ENCODE assay signal across 20 cellular contexts in genomic region chr22:44942979-44943700, GRCh38.
DNase-seq lines count a peak whose midpoint lies in the region; ATAC-seq and TF ChIP-seq lines count a peak whose summit lies in the region.
"Had no signal": no experiment of that assay in that cellular context is flagged by ENCODE, and none has a peak within 500 bp of the region (broad histone marks: within the 10 kb centered on the region; RNA-seq: fewer than 3 reads in every experiment).

No MANE protein-coding gene starts in this region.

- H3K27me3 Mint-ChIP-seq in brain: no peaks in the 10 kb centered on the region

- ATAC-seq in Right ventricle myocardium inferior (no peak), right cardiac atrium (no peak), HG03469 (IDR thresholded peaks at IDR 0.05; ENCODE audit: unreplicated experiment) (no peak)
- ATAC-seq: A549; CD8-positive, alpha-beta T cell had no signal

- DNase-seq in Right ventricle myocardium inferior (ENCODE audit: missing footprints) (peak; percentile 48), right cardiac atrium (no peak), left kidney (ENCODE audit: low read depth, low spot score) (peak; percentile 42), neuronal stem cell (ENCODE audit: low spot score) (no peak), T1000 (lab: John Stamatoyannopoulos, UW) (no peak), SK-N-DZ (ENCODE audit: low spot score) (no peak)
- DNase-seq: AML-193; Caco-2; Calu3; CD4-positive, alpha-beta T cell; CD8-positive, alpha-beta T cell; DMS79 treated with DMSO at 0.1 percent for 48 hours; GF-D8 had no signal

- no peak for TF ChIP-seq CTCF in brain (conservative IDR thresholded peaks at IDR 0.05)

- peaks cover 35% of the 10 kb centered on the region for H3K79me1 ChIP-seq in neuronal stem cell (ENCODE audit: low read depth, low read length)

- no peak overlapping the region for H3K4me2 ChIP-seq in neuronal stem cell (ENCODE audit: insufficient read depth, low read length, poor library complexity, severe bottlenecking)
- H3K4me2 ChIP-seq: A549; BLaER1 treated with 17β-estradiol and CSF1 and Interleukin-3, amounts not matched to agents 10 nM and 100 nM had no signal

- H3K4ac ChIP-seq in neuronal stem cell (ENCODE audit: low read length): no peak overlapping the region

- H3K4me1 ChIP-seq in right cardiac atrium (ENCODE audit: control insufficient read depth, insufficient read depth, low read length) (no peaks in the 10 kb centered on the region), neuronal stem cell (ENCODE audit: control insufficient read depth in 2 of 2, insufficient read depth in 1 of 2, low read depth in 1 of 2, low read length in 2 of 2) (peaks cover 5 to 34% of the 10 kb centered on the region in 2 donors)
- H3K4me1 ChIP-seq: A549, Caco-2 had no signal

- H3K4me3 ChIP-seq in right cardiac atrium (ENCODE audit: low read length) (no peak overlapping the region), neuronal stem cell (ENCODE audit: low read length in 2 of 2) (no peak overlapping the region)
- H3K4me3 ChIP-seq: A549; BLaER1 treated with 17β-estradiol and CSF1 and Interleukin-3, amounts not matched to agents 10 nM and 100 nM had no signal

- no peak overlapping the region for H2BK15ac ChIP-seq in neuronal stem cell (ENCODE audit: low read length)

- H3K18ac ChIP-seq in neuronal stem cell (ENCODE audit: low read length): peak overlapping the region; percentile 41

- 83% methylated on average over 23 of the region's 23 CpGs for WGBS in right cardiac atrium
- no CpG with 5 or more reads among the region's 23 CpGs for WGBS in neuronal stem cell (ENCODE audit: extremely low coverage in 2 of 2, insufficient read length in 2 of 2, insufficient replicate concordance in 1 of 2), 2 donors

- no peaks in the 10 kb centered on the region for H3K9me3 Mint-ChIP-seq in brain
- H3K9me3 Mint-ChIP-seq: CD4-positive, alpha-beta T cell; CD8-positive, alpha-beta T cell had no signal

- H3K4me1 Mint-ChIP-seq in brain: peaks cover 93% of the 10 kb centered on the region
- H3K4me1 Mint-ChIP-seq: B cell had no signal

- H2BK120ac ChIP-seq in neuronal stem cell (ENCODE audit: low read depth, low read length): no peak overlapping the region

- no peak overlapping the region for H3K4me3 Mint-ChIP-seq in brain
- H3K4me3 Mint-ChIP-seq: B cell; CD4-positive, alpha-beta T cell; CD8-positive, alpha-beta T cell had no signal

- H3K27me3 ChIP-seq in right cardiac atrium (ENCODE audit: control insufficient read depth, insufficient read depth): no peaks in the 10 kb centered on the region
- H3K27me3 ChIP-seq in neuronal stem cell (ENCODE audit: control insufficient read depth in 3 of 3, insufficient read depth in 3 of 3, low read depth in 1 of 3, low read length in 3 of 3): no peaks in the 10 kb centered on the region
- H3K27me3 ChIP-seq: BLaER1 treated with 17β-estradiol and CSF1 and Interleukin-3, amounts not matched to agents 10 nM and 100 nM had no signal

- H4K91ac ChIP-seq in neuronal stem cell (ENCODE audit: low read depth, low read length, poor library complexity): no peak overlapping the region

- H3K27ac ChIP-seq in right cardiac atrium (ENCODE audit: low read length) (no peak overlapping the region), neuronal stem cell (replicated peaks; ENCODE audit: low read length) (no peak overlapping the region)
- H3K27ac ChIP-seq: 22Rv1; A549; BLaER1 treated with 17β-estradiol and CSF1 and Interleukin-3, amounts not matched to agents 10 nM and 100 nM; C4-2B had no signal

- H2BK5ac ChIP-seq in neuronal stem cell (ENCODE audit: low read length): peak overlapping the region; percentile 40

- H2BK12ac ChIP-seq in neuronal stem cell (ENCODE audit: low read length): no peak overlapping the region

- intact Hi-C loops in Right ventricle myocardium inferior (cut with DNase I) (no loop called here), right cardiac atrium (cut with DNase I) (no loop called here)

- peak overlapping the region; percentile 44 for H2AK5ac ChIP-seq in neuronal stem cell (ENCODE audit: low read depth, low read length)

- H3K9me3 ChIP-seq in right cardiac atrium (ENCODE audit: control insufficient read depth, low read length) (no peaks in the 10 kb centered on the region), neuronal stem cell (replicated peaks in 1 of 2; ENCODE audit: control insufficient read depth in 2 of 2, insufficient read depth in 1 of 2, low read depth in 1 of 2, low read length in 2 of 2) (no peaks in the 10 kb centered on the region)
- H3K9me3 ChIP-seq: A549; BLaER1 treated with 17β-estradiol and CSF1 and Interleukin-3, amounts not matched to agents 10 nM and 100 nM; Caco-2 had no signal

- no peak overlapping the region for H4K8ac ChIP-seq in neuronal stem cell (ENCODE audit: low read depth, low read length)

- no peak overlapping the region for H3K23ac ChIP-seq in neuronal stem cell (ENCODE audit: low read depth, low read length, poor library complexity)

- no peak overlapping the region for H2AFZ ChIP-seq in neuronal stem cell (ENCODE audit: low read length)

- H3K36me3 Mint-ChIP-seq in brain: peaks cover 5% of the 10 kb centered on the region
- H3K36me3 Mint-ChIP-seq: CD8-positive, alpha-beta T cell had no signal

- no peak overlapping the region for H3K14ac ChIP-seq in neuronal stem cell (ENCODE audit: low read length)

- H3K36me3 ChIP-seq in neuronal stem cell (replicated peaks in 1 of 2; ENCODE audit: control insufficient read depth in 2 of 2, insufficient read depth in 2 of 2, low read length in 2 of 2): peaks cover 12 to 65% of the 10 kb centered on the region in 2 donors
- H3K36me3 ChIP-seq: BLaER1 treated with 17β-estradiol and CSF1 and Interleukin-3, amounts not matched to agents 10 nM and 100 nM had no signal

- peak overlapping the region in 3 of 5 experiments; percentile 21 to 76 (median 61) for H3K27ac Mint-ChIP-seq in brain
- H3K27ac Mint-ChIP-seq: B cell; CD4-positive, alpha-beta T cell; CD8-positive, alpha-beta T cell had no signal

- no peak overlapping the region for H3K9ac ChIP-seq in neuronal stem cell (ENCODE audit: low read depth, low read length, poor library complexity)
- H3K9ac ChIP-seq: BLaER1 treated with 17β-estradiol and CSF1 and Interleukin-3, amounts not matched to agents 10 nM and 100 nM had no signal

Comparison
In these comparisons a context has a peak if more than half of its experiments do, and no peak if none do; other contexts are left out.
1. DNase-seq: peak in Right ventricle myocardium inferior (single experiment) and left kidney (single experiment); none in right cardiac atrium (0 of 3), neuronal stem cell (single experiment), T1000 (single experiment) and SK-N-DZ (single experiment).